ENCODE assay signal across 28 cellular contexts in the genomic region with DNA sequence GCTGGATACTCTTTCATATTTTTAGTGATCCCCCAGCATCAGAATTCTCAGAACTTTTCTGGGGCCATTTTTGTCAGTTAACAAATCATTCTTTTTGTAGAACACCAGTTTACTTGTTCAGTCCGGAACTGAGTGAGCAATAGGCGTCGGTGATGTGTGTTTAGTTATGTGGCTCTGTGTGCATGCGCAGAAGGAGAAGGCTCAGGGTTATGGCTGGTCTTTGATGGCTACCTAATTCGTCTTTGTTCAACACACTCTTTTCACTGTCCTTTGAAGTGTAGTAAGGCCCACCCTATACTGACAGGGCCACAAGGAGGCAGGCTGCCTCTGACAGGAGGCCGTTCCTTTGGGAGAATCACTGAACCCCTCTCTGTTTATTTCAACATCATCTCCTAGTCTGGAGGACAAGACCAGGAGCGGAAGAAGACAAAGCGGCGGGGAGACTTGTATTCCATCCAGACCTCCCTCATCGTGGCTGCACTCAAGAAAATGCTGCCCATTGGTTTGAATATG.
DNase-seq lines count a peak whose midpoint lies in the region; ATAC-seq, FAIRE-seq and TF ChIP-seq lines count a peak whose summit lies in the region.
"Had no signal": no experiment of that assay in that cellular context is flagged by ENCODE, and none has a peak within 500 bp of the region (broad histone marks: within the 10 kb centered on the region; RNA-seq: fewer than 3 reads in every experiment).

No MANE protein-coding gene starts in this region.

- no peak for DNase-seq in HepG2 (ENCODE audit: low spot score)
- no peak for DNase-seq in right lobe of liver
- no peak for DNase-seq in K562 (ENCODE audit: extremely low read depth in 1 of 4, low spot score in 3 of 4)
- DNase-seq in fibroblast of villous mesenchyme (ENCODE audit: low read depth) = peak; percentile 3
- no peak for DNase-seq in aorta
- no peak for DNase-seq in kidney tubule cell (ENCODE audit: low spot score)
- no peak for DNase-seq in kidney
- no peak for DNase-seq in NCI-H1105 (lab: John Stamatoyannopoulos, UW)
- DNase-seq: BE2C; CD8-positive, alpha-beta memory T cell; DMS 273 treated with DMSO at 0.1 percent for 48 hours; DMS79; EL; GF-D8; HCEC 1CT; KBM-7; MV-4-11; NCI-H1105 treated with DMSO at 0.1 percent for 48 hours; NCI-H2029; NCI-H446 treated with DMSO at 0.1 percent for 48 hours; NCI-H526; NCI-H82; Right ventricle myocardium superior; RPMI8226 had no signal

- no peaks in the 10 kb centered on the region for H3K79me2 ChIP-seq in HepG2 (ENCODE audit: insufficient read depth, low read length)
- H3K79me2 ChIP-seq in K562 (ENCODE audit: control insufficient read depth, insufficient read depth, low read length) = no peaks in the 10 kb centered on the region

- no peaks in the 10 kb centered on the region for H3K9me1 ChIP-seq in K562 (ENCODE audit: control insufficient read depth, insufficient read depth, low read length)

- no peak overlapping the region for H3K4me3 ChIP-seq in HepG2 (replicated peaks in 1 of 3; ENCODE audit: insufficient read depth in 1 of 3, low read depth in 2 of 3, low read length in 3 of 3)
- no peak overlapping the region for H3K4me3 ChIP-seq in right lobe of liver
- no peak overlapping the region for H3K4me3 ChIP-seq in K562
- H3K4me3 ChIP-seq in fibroblast of villous mesenchyme (ENCODE audit: low read depth, low read length) = no peak overlapping the region
- H3K4me3 ChIP-seq in aorta (ENCODE audit: low read length in 2 of 2) = no peak overlapping the region
- no peak overlapping the region for H3K4me3 ChIP-seq in kidney (ENCODE audit: low read length in 2 of 2)
- H3K4me3 ChIP-seq: SJSA1 had no signal

- H3K9ac ChIP-seq in HepG2 (ENCODE audit: insufficient read depth, low read depth, low read length) (no peak overlapping the region), K562 (ENCODE audit: insufficient read depth in 1 of 2, low read depth in 2 of 2, low read length in 2 of 2) (no peak overlapping the region), kidney (ENCODE audit: low read length in 2 of 2) (no peak overlapping the region)

- no peak overlapping the region for H3K27ac ChIP-seq in HepG2 (ENCODE audit: extremely low read length, insufficient read depth, low read length)
- H3K27ac ChIP-seq in right lobe of liver = no peak overlapping the region
- H3K27ac ChIP-seq in K562 (ENCODE audit: extremely low read depth, low read depth, low read length) = no peak overlapping the region
- H3K27ac ChIP-seq in aorta (ENCODE audit: low read depth in 1 of 2, low read length in 2 of 2) = no peak overlapping the region
- H3K27ac ChIP-seq in kidney (ENCODE audit: low read depth in 2 of 2, low read length in 2 of 2) = no peak overlapping the region
- H3K27ac ChIP-seq: 22Rv1, SJSA1 had no signal

- WGBS in HepG2 (ENCODE audit: low lambda C conversion rate) = 52% methylated on average over 10 of the region's 10 CpGs
- WGBS in right lobe of liver (ENCODE audit: insufficient coverage, low coverage, low lambda C conversion rate, missing lambda C conversion rate) = 74% methylated on average over 7 of the region's 10 CpGs
- 5% methylated on average over 10 of the region's 10 CpGs for WGBS in K562 (ENCODE audit: insufficient coverage, low coverage, missing lambda C conversion rate)
- WGBS in aorta, 2 donors = 91 to 93% methylated on average over 10 of the region's 10 CpGs

- TF ChIP-seq CTCF in HepG2 (CRISPR knock-in tag; IDR thresholded peaks at IDR 0.05) = peak; percentile 21; the same call in 1 of the 2 replicates
- TF ChIP-seq CTCF in right lobe of liver (IDR thresholded peaks at IDR 0.05) = no peak
- no peak for TF ChIP-seq CTCF in K562 (IDR thresholded peaks at IDR 0.05 in 2 of 3, conservative IDR thresholded peaks at IDR 0.05 in 1 of 3; ENCODE audit: insufficient read depth in 2 of 3, low read depth in 1 of 3, low read length in 3 of 3)
- peak; percentile 17 for TF ChIP-seq CTCF in fibroblast of villous mesenchyme (IDR thresholded peaks at IDR 0.05; ENCODE audit: insufficient read depth, low read depth, low read length)
- no peak for TF ChIP-seq CTCF in kidney (IDR thresholded peaks at IDR 0.05; ENCODE audit: borderline replicate concordance, extremely low read depth, insufficient read depth)

- H3K4me2 ChIP-seq in HepG2 (ENCODE audit: low read depth, low read length) (no peak overlapping the region), K562 (ENCODE audit: insufficient read depth, low read length) (no peak overlapping the region)

- H3K9me3 ChIP-seq in HepG2 (ENCODE audit: low read length) (no peaks in the 10 kb centered on the region), right lobe of liver (no peaks in the 10 kb centered on the region), K562 (replicated peaks; ENCODE audit: control insufficient read depth, insufficient read depth, low read depth, low read length) (no peaks in the 10 kb centered on the region), aorta (ENCODE audit: control insufficient read depth, low read length) (no peaks in the 10 kb centered on the region), kidney (ENCODE audit: control insufficient read depth in 1 of 2, low read length in 2 of 2) (no peaks in the 10 kb centered on the region)
- H3K9me3 ChIP-seq: BE2C, SJSA1 had no signal

- no peak overlapping the region for H2AFZ ChIP-seq in HepG2 (ENCODE audit: low read length)
- no peak overlapping the region for H2AFZ ChIP-seq in K562 (ENCODE audit: low read depth, low read length)

- H3K36me3 ChIP-seq in HepG2 (replicated peaks in 1 of 2; ENCODE audit: control insufficient read depth in 1 of 2, insufficient read depth in 2 of 2, low read length in 2 of 2) (no peaks in the 10 kb centered on the region), right lobe of liver (no peaks in the 10 kb centered on the region), K562 (ENCODE audit: control insufficient read depth, insufficient read depth, low read length) (no peaks in the 10 kb centered on the region), aorta (ENCODE audit: control insufficient read depth in 1 of 2, insufficient read depth in 2 of 2, low read length in 1 of 2) (peaks cover 2 to 4% of the 10 kb centered on the region in 2 donors), kidney (ENCODE audit: control insufficient read depth in 1 of 2, insufficient read depth in 2 of 2, low read length in 2 of 2) (no peaks in the 10 kb centered on the region)
- H3K36me3 ChIP-seq: BE2C, SJSA1 had no signal

- TF ChIP-seq EP300 in HepG2 (IDR thresholded peaks at IDR 0.05; ENCODE audit: low read depth in 2 of 2, low read length in 2 of 2) (no peak), HepG2 (CRISPR knock-in tag; IDR thresholded peaks at IDR 0.05; ENCODE audit: borderline replicate concordance) (no peak), K562 (IDR thresholded peaks at IDR 0.05; ENCODE audit: low read length) (no peak)

- CTCF ChIA-PET in HepG2 (lab: Yijun Ruan, JAX; ENCODE audit: low intra/inter-chr PET ratio, low total read pairs) (no interaction called here), K562 (lab: Yijun Ruan, JAX; ENCODE audit: low intra/inter-chr PET ratio) (no interaction called here)

- ATAC-seq in HepG2 (no peak), right lobe of liver (no peak), K562 (peak; percentile 26; the same call in 1 of the 3 replicates), aorta (ENCODE audit: low FRiP score) (peak; percentile 22)

- no peak for FAIRE-seq in HepG2 (lab: Jason Lieb, UNC)
- no peak for FAIRE-seq in K562 (lab: Jason Lieb, UNC)
- FAIRE-seq in kidney (lab: Jason Lieb, UNC) = no peak
- FAIRE-seq: GM12891, GM19239 had no signal

- H3K27me3 ChIP-seq in HepG2 (ENCODE audit: control insufficient read depth in 1 of 2, insufficient read depth in 2 of 2, low read length in 2 of 2) (peaks cover 0 to 17% of the 10 kb centered on the region in 2 experiments; a peak in 3 of 5 replicates), right lobe of liver (no peaks in the 10 kb centered on the region), K562 (ENCODE audit: control insufficient read depth in 2 of 2, insufficient read depth in 2 of 2, low read length in 2 of 2) (peaks cover 10 to 28% of the 10 kb centered on the region in 2 experiments; a peak in 3 of 5 replicates), aorta (ENCODE audit: control insufficient read depth in 1 of 2, insufficient read depth in 2 of 2, low read length in 1 of 2) (no peaks in the 10 kb centered on the region)
- H3K27me3 ChIP-seq: BE2C, SJSA1 had no signal

- POLR2A ChIA-PET in HepG2 (lab: Yijun Ruan, JAX) = no interaction called here
- POLR2A ChIA-PET in K562 (lab: Yijun Ruan, JAX) = no interaction called here

- H4K20me1 ChIP-seq in HepG2 (ENCODE audit: insufficient read depth, low read length) (no peaks in the 10 kb centered on the region), K562 (replicated peaks; ENCODE audit: control insufficient read depth, insufficient read depth, low read length) (no peaks in the 10 kb centered on the region; the same call in 1 of the 2 replicates)

- no TSS peak for BruUV-seq in HepG2 (replicated peaks; lab: Mats Ljungman, UMichigan)
- no TSS peak for BruUV-seq in K562 (replicated peaks; lab: Mats Ljungman, UMichigan)

- in situ Hi-C loops in HepG2 (cut with HindIII; ENCODE audit: extremely low pct_ligation_motif_present, low pct_unique_long_range_greater_than_20kb) (no loop called here), K562 (cut with MboI) (no loop called here)

- H3K4me1 ChIP-seq in HepG2 (ENCODE audit: insufficient read depth, low read length) (no peaks in the 10 kb centered on the region), right lobe of liver (no peaks in the 10 kb centered on the region), K562 (replicated peaks in 1 of 2; ENCODE audit: control insufficient read depth in 2 of 2, insufficient read depth in 2 of 2, low read length in 2 of 2) (no peaks in the 10 kb centered on the region), aorta (ENCODE audit: control insufficient read depth in 1 of 2, insufficient read depth in 2 of 2, low read length in 2 of 2) (no peaks in the 10 kb centered on the region), kidney (ENCODE audit: control insufficient read depth in 1 of 2, insufficient read depth in 1 of 2, low read depth in 1 of 2, low read length in 2 of 2) (no peaks in the 10 kb centered on the region)
- H3K4me1 ChIP-seq: BE2C had no signal

- intact Hi-C loops in HepG2 (cut with micrococcal nuclease; ENCODE audit: unreplicated experiment) (no loop called here), right lobe of liver (cut with DNase I) (no loop called here), K562 (cut with micrococcal nuclease) (no loop called here), aorta (cut with DNase I) (no loop called here), kidney (cut with DNase I) (no loop called here)

- no peak for TF ChIP-seq RAD21 in HepG2 (CRISPR knock-in tag; IDR thresholded peaks at IDR 0.05)
- no peak for TF ChIP-seq RAD21 in K562 (CRISPR knock-in tag; conservative IDR thresholded peaks at IDR 0.05 in 1 of 2, IDR thresholded peaks at IDR 0.05 in 1 of 2)

- TF ChIP-seq POLR2A in HepG2 (IDR thresholded peaks at IDR 0.05; ENCODE audit: insufficient read depth in 1 of 2, low read depth in 2 of 2, low read length in 2 of 2) (no peak), right lobe of liver (IDR thresholded peaks at IDR 0.05) (no peak), K562 (conservative IDR thresholded peaks at IDR 0.05) (no peak)

TF ChIP-seq in HepG2, 621 proteins besides CTCF, POLR2A, EP300 and RAD21:
- TF ChIP-seq ZMYM4 (CRISPR knock-in tag; IDR thresholded peaks at IDR 0.05) = no peak

TF ChIP-seq in K562, 482 proteins besides CTCF, POLR2A, EP300 and RAD21 (continues in another document):
- TF ChIP-seq ZKSCAN3 (CRISPR knock-in tag; IDR thresholded peaks at IDR 0.05) (no peak), FOS (IDR thresholded peaks at IDR 0.05; ENCODE audit: extremely low read depth, insufficient read length) (no peak)

Comparison
In these comparisons a context has a peak if more than half of its experiments do, and no peak if none do; other contexts are left out.
1. CTCF ChIP-seq: peak in HepG2 (single experiment) and fibroblast of villous mesenchyme (single experiment); none in right lobe of liver (0 of 4), K562 (0 of 3) and kidney (single experiment).
2. ATAC-seq: peak in K562 (single experiment) and aorta (single experiment); none in HepG2 (single experiment) and right lobe of liver (0 of 4).